ENCODE assay signal across 1 cellular context in genomic region chr11:65423516-65424199, GRCh38.
TF ChIP-seq lines count a peak whose summit lies in the region.

No MANE protein-coding gene starts in this region.

TF ChIP-seq in K562, 482 proteins besides CTCF, POLR2A, EP300 and RAD21 (continued from another document):
- TF ChIP-seq AFF4 (CRISPR knock-in tag; IDR thresholded peaks at IDR 0.05) = no peak; the same call in 1 of the 2 replicates
